In the genomic region with DNA sequence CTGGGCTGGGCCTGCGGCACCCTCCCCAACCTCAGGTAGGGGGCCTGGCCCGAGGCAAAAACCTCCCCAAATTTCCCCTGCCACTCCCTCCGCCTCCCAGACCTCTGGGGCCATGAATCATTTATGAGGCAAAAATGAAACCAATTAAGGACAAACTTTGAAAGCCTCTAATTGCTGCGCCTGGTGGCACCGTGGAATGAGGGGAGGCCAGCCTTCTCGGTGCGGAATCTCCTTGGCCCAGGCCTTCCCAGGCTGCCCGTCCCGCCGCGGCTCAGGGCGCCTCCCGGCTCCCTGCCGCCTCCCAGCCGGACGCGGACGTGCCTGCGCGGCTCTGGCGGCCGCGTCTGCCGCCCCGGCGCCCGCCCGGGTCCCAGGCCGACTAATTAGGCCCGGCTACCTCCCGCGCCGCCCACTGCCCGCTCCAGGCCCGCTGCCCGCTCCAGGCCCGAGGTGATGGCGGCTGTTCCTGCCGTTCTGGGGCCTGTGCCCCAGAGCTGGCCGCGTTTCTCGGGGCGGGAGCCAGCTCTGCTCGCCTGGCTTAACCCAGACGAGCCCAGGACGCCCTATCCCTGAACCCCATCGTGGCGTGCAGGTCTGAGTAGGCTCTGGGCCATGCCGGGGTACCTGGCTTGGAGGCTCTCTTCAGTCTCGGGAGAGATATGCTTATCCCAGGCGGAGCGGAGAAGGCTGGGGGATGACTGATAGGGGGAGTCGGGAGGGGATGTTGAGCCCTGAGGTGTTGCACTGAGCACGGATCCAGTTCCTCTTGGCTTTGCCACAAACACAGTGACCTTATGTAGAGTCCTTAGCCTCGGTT, we compare ENCODE assay signal across 8 cellular contexts. TPM values are rescaled to one million over a fixed set of nuclear protein-coding genes. Genes with fewer than 3 reads are reported as not detected.
DNase-seq lines count a peak whose midpoint lies in the region; ATAC-seq and TF ChIP-seq lines count a peak whose summit lies in the region.

No MANE protein-coding gene starts in this region.

- H3K27me3 ChIP-seq in BJ (ENCODE audit: control insufficient read depth, insufficient read depth, low read length), result no peaks in the 10 kb centered on the region

- peak overlapping the region; percentile 60 for H3K27ac ChIP-seq in epithelial cell of prostate

- TF ChIP-seq CTCF in BJ (IDR thresholded peaks at IDR 0.05; ENCODE audit: insufficient read depth, low read depth, low read length), result no peak
- TF ChIP-seq CTCF in nephron (IDR thresholded peaks at IDR 0.05; ENCODE audit: unreplicated experiment in 3 of 3), result no peak

- no peak for DNase-seq in BJ (ENCODE audit: low read depth)
- DNase-seq in activated CD4-positive, alpha-beta memory T cell treated with anti-CD3 and anti-CD28 coated beads for 36 hours, result peak; percentile 56
- no peak for DNase-seq in epithelial cell of prostate (ENCODE audit: low read depth, low spot score)
- DNase-seq in amniotic stem cell (lab: John Stamatoyannopoulos, UW), result no peak

- POLR2A ChIA-PET in BJ (lab: Charles Lee), result no interaction called here
- POLR2A ChIA-PET in activated CD4-positive, alpha-beta memory T cell treated with anti-CD3 and anti-CD28 coated beads for 36 hours (lab: Charles Lee), result no interaction called here

- H3K36me3 Mint-ChIP-seq in activated CD4-positive, alpha-beta memory T cell treated with anti-CD3 and anti-CD28 coated beads for 36 hours, result no peaks in the 10 kb centered on the region
- no peaks in the 10 kb centered on the region for H3K36me3 Mint-ChIP-seq in nephron (ENCODE audit: low read depth)

- H3K27ac Mint-ChIP-seq in activated CD4-positive, alpha-beta memory T cell treated with anti-CD3 and anti-CD28 coated beads for 36 hours, result no peak overlapping the region
- peak overlapping the region; percentile 95 to 99 (median 96) for H3K27ac Mint-ChIP-seq in nephron

- H3K27me3 Mint-ChIP-seq in activated CD4-positive, alpha-beta memory T cell treated with anti-CD3 and anti-CD28 coated beads for 36 hours, result no peaks in the 10 kb centered on the region
- H3K27me3 Mint-ChIP-seq in nephron (ENCODE audit: low read depth), result no peaks in the 10 kb centered on the region

- H3K4me1 Mint-ChIP-seq in activated CD4-positive, alpha-beta memory T cell treated with anti-CD3 and anti-CD28 coated beads for 36 hours (ENCODE audit: low read depth), result peaks cover 22% of the 10 kb centered on the region
- peaks cover 67% of the 10 kb centered on the region for H3K4me1 Mint-ChIP-seq in nephron

- CTCF ChIA-PET in BJ (lab: Yijun Ruan, JAX), result interaction anchor here (1.0 to 2.6 kb wide), 4 partner anchors 10 to 97 kb away, joined by 3 to 13 read pairs (median 5); no protein-coding TSS in a partner anchor
- CTCF ChIA-PET in activated CD4-positive, alpha-beta memory T cell treated with anti-CD3 and anti-CD28 coated beads for 36 hours (lab: Charles Lee), result interaction anchor here (1.0 to 1.1 kb wide), 3 partner anchors 35 to 300 kb away, joined by 3 to 5 read pairs (median 3); no protein-coding TSS in a partner anchor

- ATAC-seq in HG02642 (IDR thresholded peaks at IDR 0.05; ENCODE audit: poor library complexity, unreplicated experiment) (peak; percentile 12), GM21723 (IDR thresholded peaks at IDR 0.05; ENCODE audit: unreplicated experiment) (no peak), GM18873 (IDR thresholded peaks at IDR 0.05; ENCODE audit: low FRiP score, unreplicated experiment) (no peak)

- peaks cover 5% of the 10 kb centered on the region for H3K36me3 ChIP-seq in BJ (ENCODE audit: control insufficient read depth, insufficient read depth, low read length)

- no peaks in the 10 kb centered on the region for H3K9me3 Mint-ChIP-seq in activated CD4-positive, alpha-beta memory T cell treated with anti-CD3 and anti-CD28 coated beads for 36 hours
- H3K9me3 Mint-ChIP-seq in nephron, result no peaks in the 10 kb centered on the region

- peak overlapping the region; percentile 61 for H3K4me3 Mint-ChIP-seq in activated CD4-positive, alpha-beta memory T cell treated with anti-CD3 and anti-CD28 coated beads for 36 hours
- peak overlapping the region; percentile 35 to 80 (median 38) for H3K4me3 Mint-ChIP-seq in nephron

- intact Hi-C loops in activated CD4-positive, alpha-beta memory T cell treated with anti-CD3 and anti-CD28 coated beads for 36 hours (cut with micrococcal nuclease), result loop anchor here (1.0 to 2.0 kb wide), 2 partner anchors 15 to 31 kb away; no protein-coding TSS in a partner anchor

- peak overlapping the region; percentile 18 for H3K4me3 ChIP-seq in BJ (ENCODE audit: low read depth, low read length)

RNA-seq across cellular contexts. Expression of a gene that starts 20.1 kb away (rescaled TPM):
- polyA plus RNA-seq in BJ (2011; rRNA removed), result 36.5 and 50.4 TPM in 2 replicates
- polyA minus RNA-seq in BJ (2011; rRNA and poly(A)+ RNA removed), result 20.3 and 23.6 TPM in 2 replicates
- 1 to 10 TPM in 1 of 2 experiments, under 1 TPM in 1; 0.82 to 1.0 TPM for total RNA-seq in activated CD4-positive, alpha-beta memory T cell treated with anti-CD3 and anti-CD28 coated beads for 36 hours
